1 cellular context compared by ENCODE assay signal in the genomic region with DNA sequence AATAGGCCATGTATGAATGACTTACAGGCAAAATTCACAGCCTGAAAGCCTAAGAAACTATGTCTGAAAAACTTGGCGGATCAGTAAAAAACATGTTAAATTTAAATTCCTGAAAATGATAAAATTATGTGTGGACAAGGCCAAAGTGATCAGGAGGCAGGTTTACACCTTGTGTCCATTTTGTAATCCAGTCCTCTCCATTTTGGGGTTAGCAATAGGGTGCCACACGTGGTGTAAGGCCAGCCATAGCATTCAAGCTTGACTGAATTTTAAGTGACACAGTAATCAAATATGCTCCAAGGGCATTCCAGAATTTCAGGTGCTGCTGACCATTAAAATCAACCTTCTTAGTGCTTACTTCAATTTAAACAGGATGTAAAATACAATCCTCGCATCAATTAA.
TF ChIP-seq lines count a peak whose summit lies in the region.

No MANE protein-coding gene starts in this region.

TF ChIP-seq in HEK293, 187 proteins besides CTCF, POLR2A, EP300 and RAD21 (continued from another document and continues in another):
- TF ChIP-seq, protein P1, sequence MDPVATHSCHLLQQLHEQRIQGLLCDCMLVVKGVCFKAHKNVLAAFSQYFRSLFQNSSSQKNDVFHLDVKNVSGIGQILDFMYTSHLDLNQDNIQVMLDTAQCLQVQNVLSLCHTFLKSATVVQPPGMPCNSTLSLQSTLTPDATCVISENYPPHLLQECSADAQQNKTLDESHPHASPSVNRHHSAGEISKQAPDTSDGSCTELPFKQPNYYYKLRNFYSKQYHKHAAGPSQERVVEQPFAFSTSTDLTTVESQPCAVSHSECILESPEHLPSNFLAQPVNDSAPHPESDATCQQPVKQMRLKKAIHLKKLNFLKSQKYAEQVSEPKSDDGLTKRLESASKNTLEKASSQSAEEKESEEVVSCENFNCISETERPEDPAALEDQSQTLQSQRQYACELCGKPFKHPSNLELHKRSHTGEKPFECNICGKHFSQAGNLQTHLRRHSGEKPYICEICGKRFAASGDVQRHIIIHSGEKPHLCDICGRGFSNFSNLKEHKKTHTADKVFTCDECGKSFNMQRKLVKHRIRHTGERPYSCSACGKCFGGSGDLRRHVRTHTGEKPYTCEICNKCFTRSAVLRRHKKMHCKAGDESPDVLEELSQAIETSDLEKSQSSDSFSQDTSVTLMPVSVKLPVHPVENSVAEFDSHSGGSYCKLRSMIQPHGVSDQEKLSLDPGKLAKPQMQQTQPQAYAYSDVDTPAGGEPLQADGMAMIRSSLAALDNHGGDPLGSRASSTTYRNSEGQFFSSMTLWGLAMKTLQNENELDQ (tag by site-specific recombination; IDR thresholded peaks at IDR 0.05; ENCODE audit: low read depth): no peak
- TF ChIP-seq, protein P2, sequence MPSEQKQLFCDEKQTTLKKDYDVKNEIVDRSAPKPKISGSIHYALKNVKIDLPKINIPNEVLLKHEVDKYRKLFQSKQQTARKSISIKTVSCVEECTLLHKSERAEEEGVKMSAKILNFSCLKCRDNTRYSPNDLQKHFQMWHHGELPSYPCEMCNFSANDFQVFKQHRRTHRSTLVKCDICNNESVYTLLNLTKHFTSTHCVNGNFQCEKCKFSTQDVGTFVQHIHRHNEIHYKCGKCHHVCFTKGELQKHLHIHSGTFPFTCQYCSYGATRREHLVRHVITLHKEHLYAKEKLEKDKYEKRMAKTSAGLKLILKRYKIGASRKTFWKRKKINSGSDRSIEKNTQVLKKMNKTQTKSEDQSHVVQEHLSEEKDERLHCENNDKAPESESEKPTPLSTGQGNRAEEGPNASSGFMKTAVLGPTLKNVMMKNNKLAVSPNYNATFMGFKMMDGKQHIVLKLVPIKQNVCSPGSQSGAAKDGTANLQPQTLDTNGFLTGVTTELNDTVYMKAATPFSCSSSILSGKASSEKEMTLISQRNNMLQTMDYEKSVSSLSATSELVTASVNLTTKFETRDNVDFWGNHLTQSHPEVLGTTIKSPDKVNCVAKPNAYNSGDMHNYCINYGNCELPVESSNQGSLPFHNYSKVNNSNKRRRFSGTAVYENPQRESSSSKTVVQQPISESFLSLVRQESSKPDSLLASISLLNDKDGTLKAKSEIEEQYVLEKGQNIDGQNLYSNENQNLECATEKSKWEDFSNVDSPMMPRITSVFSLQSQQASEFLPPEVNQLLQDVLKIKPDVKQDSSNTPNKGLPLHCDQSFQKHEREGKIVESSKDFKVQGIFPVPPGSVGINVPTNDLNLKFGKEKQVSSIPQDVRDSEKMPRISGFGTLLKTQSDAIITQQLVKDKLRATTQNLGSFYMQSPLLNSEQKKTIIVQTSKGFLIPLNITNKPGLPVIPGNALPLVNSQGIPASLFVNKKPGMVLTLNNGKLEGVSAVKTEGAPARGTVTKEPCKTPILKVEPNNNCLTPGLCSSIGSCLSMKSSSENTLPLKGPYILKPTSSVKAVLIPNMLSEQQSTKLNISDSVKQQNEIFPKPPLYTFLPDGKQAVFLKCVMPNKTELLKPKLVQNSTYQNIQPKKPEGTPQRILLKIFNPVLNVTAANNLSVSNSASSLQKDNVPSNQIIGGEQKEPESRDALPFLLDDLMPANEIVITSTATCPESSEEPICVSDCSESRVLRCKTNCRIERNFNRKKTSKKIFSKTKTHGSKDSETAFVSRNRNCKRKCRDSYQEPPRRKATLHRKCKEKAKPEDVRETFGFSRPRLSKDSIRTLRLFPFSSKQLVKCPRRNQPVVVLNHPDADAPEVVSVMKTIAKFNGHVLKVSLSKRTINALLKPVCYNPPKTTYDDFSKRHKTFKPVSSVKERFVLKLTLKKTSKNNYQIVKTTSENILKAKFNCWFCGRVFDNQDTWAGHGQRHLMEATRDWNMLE (tag by site-specific recombination; conservative IDR thresholded peaks at IDR 0.05; ENCODE audit: low read depth): no peak
- TF ChIP-seq, protein P3, sequence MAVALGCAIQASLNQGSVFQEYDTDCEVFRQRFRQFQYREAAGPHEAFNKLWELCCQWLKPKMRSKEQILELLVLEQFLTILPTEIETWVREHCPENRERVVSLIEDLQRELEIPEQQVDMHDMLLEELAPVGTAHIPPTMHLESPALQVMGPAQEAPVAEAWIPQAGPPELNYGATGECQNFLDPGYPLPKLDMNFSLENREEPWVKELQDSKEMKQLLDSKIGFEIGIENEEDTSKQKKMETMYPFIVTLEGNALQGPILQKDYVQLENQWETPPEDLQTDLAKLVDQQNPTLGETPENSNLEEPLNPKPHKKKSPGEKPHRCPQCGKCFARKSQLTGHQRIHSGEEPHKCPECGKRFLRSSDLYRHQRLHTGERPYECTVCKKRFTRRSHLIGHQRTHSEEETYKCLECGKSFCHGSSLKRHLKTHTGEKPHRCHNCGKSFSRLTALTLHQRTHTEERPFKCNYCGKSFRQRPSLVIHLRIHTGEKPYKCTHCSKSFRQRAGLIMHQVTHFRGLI (tag by site-specific recombination; IDR thresholded peaks at IDR 0.05): no peak
- TF ChIP-seq HOXA7 (CRISPR knock-in tag; IDR thresholded peaks at IDR 0.05; ENCODE audit: borderline replicate concordance): no peak
- no peak for TF ChIP-seq ZNF274 (IDR thresholded peaks at IDR 0.05; ENCODE audit: low read length)
- TF ChIP-seq ZNF274 (tag by site-specific recombination; IDR thresholded peaks at IDR 0.05; ENCODE audit: borderline replicate concordance): no peak
- no peak for TF ChIP-seq ZNF558 (tag by site-specific recombination; IDR thresholded peaks at IDR 0.05)
- TF ChIP-seq, protein P4, sequence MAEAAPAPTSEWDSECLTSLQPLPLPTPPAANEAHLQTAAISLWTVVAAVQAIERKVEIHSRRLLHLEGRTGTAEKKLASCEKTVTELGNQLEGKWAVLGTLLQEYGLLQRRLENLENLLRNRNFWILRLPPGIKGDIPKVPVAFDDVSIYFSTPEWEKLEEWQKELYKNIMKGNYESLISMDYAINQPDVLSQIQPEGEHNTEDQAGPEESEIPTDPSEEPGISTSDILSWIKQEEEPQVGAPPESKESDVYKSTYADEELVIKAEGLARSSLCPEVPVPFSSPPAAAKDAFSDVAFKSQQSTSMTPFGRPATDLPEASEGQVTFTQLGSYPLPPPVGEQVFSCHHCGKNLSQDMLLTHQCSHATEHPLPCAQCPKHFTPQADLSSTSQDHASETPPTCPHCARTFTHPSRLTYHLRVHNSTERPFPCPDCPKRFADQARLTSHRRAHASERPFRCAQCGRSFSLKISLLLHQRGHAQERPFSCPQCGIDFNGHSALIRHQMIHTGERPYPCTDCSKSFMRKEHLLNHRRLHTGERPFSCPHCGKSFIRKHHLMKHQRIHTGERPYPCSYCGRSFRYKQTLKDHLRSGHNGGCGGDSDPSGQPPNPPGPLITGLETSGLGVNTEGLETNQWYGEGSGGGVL (tag by site-specific recombination; IDR thresholded peaks at IDR 0.05): no peak
- no peak for TF ChIP-seq ZNF843 (tag by site-specific recombination; IDR thresholded peaks at IDR 0.05)
- TF ChIP-seq KLF7 (tag by site-specific recombination; IDR thresholded peaks at IDR 0.05; ENCODE audit: borderline replicate concordance): no peak
- TF ChIP-seq ZNF600 (tag by site-specific recombination; IDR thresholded peaks at IDR 0.05): peak; percentile 11; the same call in 1 of the 2 replicates
- TF ChIP-seq ZNF837 (tag by site-specific recombination; IDR thresholded peaks at IDR 0.05): no peak
- TF ChIP-seq, protein P5, sequence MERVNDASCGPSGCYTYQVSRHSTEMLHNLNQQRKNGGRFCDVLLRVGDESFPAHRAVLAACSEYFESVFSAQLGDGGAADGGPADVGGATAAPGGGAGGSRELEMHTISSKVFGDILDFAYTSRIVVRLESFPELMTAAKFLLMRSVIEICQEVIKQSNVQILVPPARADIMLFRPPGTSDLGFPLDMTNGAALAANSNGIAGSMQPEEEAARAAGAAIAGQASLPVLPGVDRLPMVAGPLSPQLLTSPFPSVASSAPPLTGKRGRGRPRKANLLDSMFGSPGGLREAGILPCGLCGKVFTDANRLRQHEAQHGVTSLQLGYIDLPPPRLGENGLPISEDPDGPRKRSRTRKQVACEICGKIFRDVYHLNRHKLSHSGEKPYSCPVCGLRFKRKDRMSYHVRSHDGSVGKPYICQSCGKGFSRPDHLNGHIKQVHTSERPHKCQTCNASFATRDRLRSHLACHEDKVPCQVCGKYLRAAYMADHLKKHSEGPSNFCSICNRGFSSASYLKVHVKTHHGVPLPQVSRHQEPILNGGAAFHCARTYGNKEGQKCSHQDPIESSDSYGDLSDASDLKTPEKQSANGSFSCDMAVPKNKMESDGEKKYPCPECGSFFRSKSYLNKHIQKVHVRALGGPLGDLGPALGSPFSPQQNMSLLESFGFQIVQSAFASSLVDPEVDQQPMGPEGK (tag by site-specific recombination; IDR thresholded peaks at IDR 0.05): peak; percentile 41; the same call in 1 of the 2 replicates
- no peak for TF ChIP-seq ZNF121 (tag by site-specific recombination; IDR thresholded peaks at IDR 0.05)
- TF ChIP-seq, protein P6, sequence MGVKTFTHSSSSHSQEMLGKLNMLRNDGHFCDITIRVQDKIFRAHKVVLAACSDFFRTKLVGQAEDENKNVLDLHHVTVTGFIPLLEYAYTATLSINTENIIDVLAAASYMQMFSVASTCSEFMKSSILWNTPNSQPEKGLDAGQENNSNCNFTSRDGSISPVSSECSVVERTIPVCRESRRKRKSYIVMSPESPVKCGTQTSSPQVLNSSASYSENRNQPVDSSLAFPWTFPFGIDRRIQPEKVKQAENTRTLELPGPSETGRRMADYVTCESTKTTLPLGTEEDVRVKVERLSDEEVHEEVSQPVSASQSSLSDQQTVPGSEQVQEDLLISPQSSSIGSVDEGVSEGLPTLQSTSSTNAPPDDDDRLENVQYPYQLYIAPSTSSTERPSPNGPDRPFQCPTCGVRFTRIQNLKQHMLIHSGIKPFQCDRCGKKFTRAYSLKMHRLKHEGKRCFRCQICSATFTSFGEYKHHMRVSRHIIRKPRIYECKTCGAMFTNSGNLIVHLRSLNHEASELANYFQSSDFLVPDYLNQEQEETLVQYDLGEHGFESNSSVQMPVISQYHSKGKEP (tag by site-specific recombination; IDR thresholded peaks at IDR 0.05): no peak
- TF ChIP-seq, protein P7, sequence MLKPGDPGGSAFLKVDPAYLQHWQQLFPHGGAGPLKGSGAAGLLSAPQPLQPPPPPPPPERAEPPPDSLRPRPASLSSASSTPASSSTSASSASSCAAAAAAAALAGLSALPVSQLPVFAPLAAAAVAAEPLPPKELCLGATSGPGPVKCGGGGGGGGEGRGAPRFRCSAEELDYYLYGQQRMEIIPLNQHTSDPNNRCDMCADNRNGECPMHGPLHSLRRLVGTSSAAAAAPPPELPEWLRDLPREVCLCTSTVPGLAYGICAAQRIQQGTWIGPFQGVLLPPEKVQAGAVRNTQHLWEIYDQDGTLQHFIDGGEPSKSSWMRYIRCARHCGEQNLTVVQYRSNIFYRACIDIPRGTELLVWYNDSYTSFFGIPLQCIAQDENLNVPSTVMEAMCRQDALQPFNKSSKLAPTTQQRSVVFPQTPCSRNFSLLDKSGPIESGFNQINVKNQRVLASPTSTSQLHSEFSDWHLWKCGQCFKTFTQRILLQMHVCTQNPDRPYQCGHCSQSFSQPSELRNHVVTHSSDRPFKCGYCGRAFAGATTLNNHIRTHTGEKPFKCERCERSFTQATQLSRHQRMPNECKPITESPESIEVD (tag by site-specific recombination; IDR thresholded peaks at IDR 0.05): peak; percentile 77; the same call in 1 of the 2 replicates
- TF ChIP-seq, protein P8, sequence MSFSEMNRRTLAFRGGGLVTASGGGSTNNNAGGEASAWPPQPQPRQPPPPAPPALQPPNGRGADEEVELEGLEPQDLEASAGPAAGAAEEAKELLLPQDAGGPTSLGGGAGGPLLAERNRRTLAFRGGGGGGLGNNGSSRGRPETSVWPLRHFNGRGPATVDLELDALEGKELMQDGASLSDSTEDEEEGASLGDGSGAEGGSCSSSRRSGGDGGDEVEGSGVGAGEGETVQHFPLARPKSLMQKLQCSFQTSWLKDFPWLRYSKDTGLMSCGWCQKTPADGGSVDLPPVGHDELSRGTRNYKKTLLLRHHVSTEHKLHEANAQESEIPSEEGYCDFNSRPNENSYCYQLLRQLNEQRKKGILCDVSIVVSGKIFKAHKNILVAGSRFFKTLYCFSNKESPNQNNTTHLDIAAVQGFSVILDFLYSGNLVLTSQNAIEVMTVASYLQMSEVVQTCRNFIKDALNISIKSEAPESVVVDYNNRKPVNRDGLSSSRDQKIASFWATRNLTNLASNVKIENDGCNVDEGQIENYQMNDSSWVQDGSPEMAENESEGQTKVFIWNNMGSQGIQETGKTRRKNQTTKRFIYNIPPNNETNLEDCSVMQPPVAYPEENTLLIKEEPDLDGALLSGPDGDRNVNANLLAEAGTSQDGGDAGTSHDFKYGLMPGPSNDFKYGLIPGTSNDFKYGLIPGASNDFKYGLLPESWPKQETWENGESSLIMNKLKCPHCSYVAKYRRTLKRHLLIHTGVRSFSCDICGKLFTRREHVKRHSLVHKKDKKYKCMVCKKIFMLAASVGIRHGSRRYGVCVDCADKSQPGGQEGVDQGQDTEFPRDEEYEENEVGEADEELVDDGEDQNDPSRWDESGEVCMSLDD (tag by site-specific recombination; IDR thresholded peaks at IDR 0.05): 0 out of 2 replicates have a peak, but pooled peaks have one; percentile 24
- TF ChIP-seq BCL11B (tag by site-specific recombination; IDR thresholded peaks at IDR 0.05; ENCODE audit: low read depth): no peak
- TF ChIP-seq YY2 (tag by site-specific recombination; IDR thresholded peaks at IDR 0.05): peak; percentile 77; the same call in 1 of the 2 replicates
- TF ChIP-seq WT1 (tag by site-specific recombination; IDR thresholded peaks at IDR 0.05): no peak
- peak; percentile 43; the same call in 1 of the 2 replicates for TF ChIP-seq ZNF660 (tag by site-specific recombination; IDR thresholded peaks at IDR 0.05)
- TF ChIP-seq, protein P9, sequence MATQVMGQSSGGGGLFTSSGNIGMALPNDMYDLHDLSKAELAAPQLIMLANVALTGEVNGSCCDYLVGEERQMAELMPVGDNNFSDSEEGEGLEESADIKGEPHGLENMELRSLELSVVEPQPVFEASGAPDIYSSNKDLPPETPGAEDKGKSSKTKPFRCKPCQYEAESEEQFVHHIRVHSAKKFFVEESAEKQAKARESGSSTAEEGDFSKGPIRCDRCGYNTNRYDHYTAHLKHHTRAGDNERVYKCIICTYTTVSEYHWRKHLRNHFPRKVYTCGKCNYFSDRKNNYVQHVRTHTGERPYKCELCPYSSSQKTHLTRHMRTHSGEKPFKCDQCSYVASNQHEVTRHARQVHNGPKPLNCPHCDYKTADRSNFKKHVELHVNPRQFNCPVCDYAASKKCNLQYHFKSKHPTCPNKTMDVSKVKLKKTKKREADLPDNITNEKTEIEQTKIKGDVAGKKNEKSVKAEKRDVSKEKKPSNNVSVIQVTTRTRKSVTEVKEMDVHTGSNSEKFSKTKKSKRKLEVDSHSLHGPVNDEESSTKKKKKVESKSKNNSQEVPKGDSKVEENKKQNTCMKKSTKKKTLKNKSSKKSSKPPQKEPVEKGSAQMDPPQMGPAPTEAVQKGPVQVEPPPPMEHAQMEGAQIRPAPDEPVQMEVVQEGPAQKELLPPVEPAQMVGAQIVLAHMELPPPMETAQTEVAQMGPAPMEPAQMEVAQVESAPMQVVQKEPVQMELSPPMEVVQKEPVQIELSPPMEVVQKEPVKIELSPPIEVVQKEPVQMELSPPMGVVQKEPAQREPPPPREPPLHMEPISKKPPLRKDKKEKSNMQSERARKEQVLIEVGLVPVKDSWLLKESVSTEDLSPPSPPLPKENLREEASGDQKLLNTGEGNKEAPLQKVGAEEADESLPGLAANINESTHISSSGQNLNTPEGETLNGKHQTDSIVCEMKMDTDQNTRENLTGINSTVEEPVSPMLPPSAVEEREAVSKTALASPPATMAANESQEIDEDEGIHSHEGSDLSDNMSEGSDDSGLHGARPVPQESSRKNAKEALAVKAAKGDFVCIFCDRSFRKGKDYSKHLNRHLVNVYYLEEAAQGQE (tag by site-specific recombination; IDR thresholded peaks at IDR 0.05): no peak
- no peak for TF ChIP-seq KLF9 (tag by site-specific recombination; IDR thresholded peaks at IDR 0.05; ENCODE audit: low read depth)
- no peak for TF ChIP-seq GLIS2 (tag by site-specific recombination; IDR thresholded peaks at IDR 0.05)
- no peak; the same call in 1 of the 2 replicates for TF ChIP-seq IKZF3 (tag by site-specific recombination; IDR thresholded peaks at IDR 0.05)
- no peak for TF ChIP-seq ZNF184 (tag by site-specific recombination; IDR thresholded peaks at IDR 0.05)
- TF ChIP-seq ZNF548 (tag by site-specific recombination; IDR thresholded peaks at IDR 0.05): no peak
- peak; percentile 59 for TF ChIP-seq ZBTB20 (tag by site-specific recombination; IDR thresholded peaks at IDR 0.05)
- no peak for TF ChIP-seq ZNF19 (tag by site-specific recombination; IDR thresholded peaks at IDR 0.05; ENCODE audit: low read depth)
